In genomic region chr2:25672500-25673169, GRCh38 we compare ENCODE assay signal across 8 cellular contexts. TPM values are rescaled to one million over a fixed set of nuclear protein-coding genes. Genes with fewer than 3 reads are reported as not detected.
A peak's percentile ranks its signal among the peaks of the same experiment; 100 is the strongest.
DNase-seq lines count a peak whose midpoint lies in the region; ATAC-seq and TF ChIP-seq lines count a peak whose summit lies in the region.

No MANE protein-coding gene starts in this region.

- no peaks in the 10 kb centered on the region for H3K9me3 Mint-ChIP-seq in activated T-helper 1 cell treated with anti-CD3 and anti-CD28 coated beads, Interleukin-12 subunit alpha, Interleukin-12 subunit beta, Interleukin-2, Interleukin-4 antibody, amounts not matched to agents 30 ng/mL and 10 ng/mL and 1 ng/mL, durations not matched to agents 14 hours and 24 hours and 36 hours
- peaks cover 4% of the 10 kb centered on the region for H3K9me3 Mint-ChIP-seq in neural progenitor cell

- CTCF ChIA-PET in OCI-LY7 (lab: Charles Lee; ENCODE audit: unreplicated experiment), result no interaction called here

- ATAC-seq in HG03439 (IDR thresholded peaks at IDR 0.05; ENCODE audit: unreplicated experiment), result peak; percentile 53

- H3K79me2 ChIP-seq in OCI-LY7 (ENCODE audit: insufficient read depth, low read depth, low read length), result peaks cover 13% of the 10 kb centered on the region; the same call in 1 of the 2 replicates
- H3K79me2 ChIP-seq in neural progenitor cell (ENCODE audit: low read depth), result peaks cover 53% of the 10 kb centered on the region

- H3K27me3 Mint-ChIP-seq in activated T-helper 1 cell treated with anti-CD3 and anti-CD28 coated beads, Interleukin-12 subunit alpha, Interleukin-12 subunit beta, Interleukin-2, Interleukin-4 antibody, amounts not matched to agents 30 ng/mL and 10 ng/mL and 1 ng/mL, durations not matched to agents 14 hours and 24 hours and 36 hours (ENCODE audit: insufficient read depth), result peaks cover 26% of the 10 kb centered on the region
- H3K27me3 Mint-ChIP-seq in neural progenitor cell (ENCODE audit: insufficient read depth, low read depth), result peaks cover 6% of the 10 kb centered on the region

- H3K4me3 ChIP-seq in BLaER1 (peak overlapping the region; percentile 80), OCI-LY7 (ENCODE audit: low read depth, low read length, poor library complexity, severe bottlenecking) (peak overlapping the region; percentile 80), neural progenitor cell (peak overlapping the region; percentile 97), stomach smooth muscle (ENCODE audit: low read length in 2 of 2) (peak overlapping the region; percentile 83 to 94)

- no peak for TF ChIP-seq CTCF in OCI-LY7 (conservative IDR thresholded peaks at IDR 0.05; ENCODE audit: low read length)
- TF ChIP-seq CTCF in neural progenitor cell (IDR thresholded peaks at IDR 0.05), result no peak

- H3K9ac ChIP-seq in BLaER1 (peak overlapping the region; percentile 82), neural progenitor cell (peak overlapping the region; percentile 74), stomach smooth muscle (ENCODE audit: low read length in 2 of 2) (peak overlapping the region; percentile 75 to 84)

- H3K9me3 ChIP-seq in BLaER1, result no peaks in the 10 kb centered on the region
- H3K9me3 ChIP-seq in OCI-LY7 (ENCODE audit: low read length), result no peaks in the 10 kb centered on the region
- H3K9me3 ChIP-seq in neural progenitor cell (ENCODE audit: low read depth), result no peaks in the 10 kb centered on the region
- no peaks in the 10 kb centered on the region for H3K9me3 ChIP-seq in stomach smooth muscle (ENCODE audit: control insufficient read depth in 2 of 2, low read length in 2 of 2)

- H3K4me1 Mint-ChIP-seq in activated T-helper 1 cell treated with anti-CD3 and anti-CD28 coated beads, Interleukin-12 subunit alpha, Interleukin-12 subunit beta, Interleukin-2, Interleukin-4 antibody, amounts not matched to agents 30 ng/mL and 10 ng/mL and 1 ng/mL, durations not matched to agents 14 hours and 24 hours and 36 hours (ENCODE audit: low read depth), result peaks cover 38% of the 10 kb centered on the region
- H3K4me1 Mint-ChIP-seq in neural progenitor cell, result peaks cover 17% of the 10 kb centered on the region

- peak overlapping the region; percentile 91 for H2AFZ ChIP-seq in OCI-LY7 (ENCODE audit: low read length)
- peak overlapping the region; percentile 90 for H2AFZ ChIP-seq in neural progenitor cell (replicated peaks)

- H3K27ac ChIP-seq in BLaER1 (peak overlapping the region; percentile 86), OCI-LY7 (ENCODE audit: low read depth, low read length, poor library complexity, severe bottlenecking) (peak overlapping the region; percentile 51), neural progenitor cell (peak overlapping the region; percentile 80), stomach smooth muscle (ENCODE audit: low read length) (peak overlapping the region; percentile 37)

- H3F3A ChIP-seq in neural progenitor cell (ENCODE audit: low read depth), result peaks cover 21% of the 10 kb centered on the region

- H3K36me3 ChIP-seq in BLaER1 (no peaks in the 10 kb centered on the region), OCI-LY7 (ENCODE audit: insufficient read depth, low read length) (no peaks in the 10 kb centered on the region), neural progenitor cell (no peaks in the 10 kb centered on the region), stomach smooth muscle (ENCODE audit: control insufficient read depth in 2 of 2, insufficient read depth in 2 of 2, low read length in 2 of 2) (no peaks in the 10 kb centered on the region)

- H4K20me1 ChIP-seq in BLaER1 (peaks cover 32% of the 10 kb centered on the region), OCI-LY7 (ENCODE audit: insufficient read depth, low read length) (no peaks in the 10 kb centered on the region), neural progenitor cell (ENCODE audit: low read depth) (peaks cover 30% of the 10 kb centered on the region)

- POLR2A ChIA-PET in OCI-LY7 (lab: Charles Lee), result interaction anchor here (0.7 to 1.8 kb wide), 6 partner anchors 9 to 206 kb away, joined by 3 to 7 read pairs (median 3); partner anchors contain the start of gene ASXL2

- H3K4me3 Mint-ChIP-seq in activated T-helper 1 cell treated with anti-CD3 and anti-CD28 coated beads, Interleukin-12 subunit alpha, Interleukin-12 subunit beta, Interleukin-2, Interleukin-4 antibody, amounts not matched to agents 30 ng/mL and 10 ng/mL and 1 ng/mL, durations not matched to agents 14 hours and 24 hours and 36 hours, result peak overlapping the region; percentile 82
- peak overlapping the region; percentile 90 for H3K4me3 Mint-ChIP-seq in neural progenitor cell

- intact Hi-C loops in OCI-LY7 (cut with micrococcal nuclease; ENCODE audit: unreplicated experiment), result loop anchor here (2.0 to 10.0 kb wide), 2 partner anchors 206 to 362 kb away; partner anchors contain the start of genes ASXL2 and RAB10
- intact Hi-C loops in activated T-helper 1 cell treated with anti-CD3 and anti-CD28 coated beads, Interleukin-12 subunit alpha, Interleukin-12 subunit beta, Interleukin-2, Interleukin-4 antibody, amounts not matched to agents 30 ng/mL and 10 ng/mL and 1 ng/mL, durations not matched to agents 14 hours and 24 hours and 36 hours (cut with micrococcal nuclease), result loop anchor here (1.0 to 2.0 kb wide), 2 partner anchors 180 to 206 kb away; partner anchors contain the start of gene ASXL2

- no TSS peak for BruUV-seq in OCI-LY7 (replicated peaks; lab: Mats Ljungman, UMichigan)

- H3K27me3 ChIP-seq in BLaER1 (no peaks in the 10 kb centered on the region), neural progenitor cell (peaks cover 32% of the 10 kb centered on the region), stomach smooth muscle (ENCODE audit: control insufficient read depth in 1 of 2, insufficient read depth in 2 of 2, low read length in 2 of 2) (no peaks in the 10 kb centered on the region)

- peak overlapping the region; percentile 56 for H3K27ac Mint-ChIP-seq in activated T-helper 1 cell treated with anti-CD3 and anti-CD28 coated beads, Interleukin-12 subunit alpha, Interleukin-12 subunit beta, Interleukin-2, Interleukin-4 antibody, amounts not matched to agents 30 ng/mL and 10 ng/mL and 1 ng/mL, durations not matched to agents 14 hours and 24 hours and 36 hours
- no peak overlapping the region for H3K27ac Mint-ChIP-seq in neural progenitor cell

- peaks cover 22% of the 10 kb centered on the region for H3K4me1 ChIP-seq in BLaER1
- H3K4me1 ChIP-seq in OCI-LY7 (ENCODE audit: insufficient read depth, low read length, poor library complexity, severe bottlenecking), result peaks cover 14% of the 10 kb centered on the region
- peaks cover 21% of the 10 kb centered on the region for H3K4me1 ChIP-seq in neural progenitor cell
- H3K4me1 ChIP-seq in stomach smooth muscle (ENCODE audit: control insufficient read depth, insufficient read depth, low read length), result peaks cover 18% of the 10 kb centered on the region

- peak; percentile 65 for DNase-seq in GM19240 (ENCODE audit: insufficient read length, low spot score)
- peak; percentile 82 for DNase-seq in OCI-LY7 (ENCODE audit: low spot score)
- DNase-seq in activated T-helper 1 cell treated with anti-CD3 and anti-CD28 coated beads, Interleukin-12 subunit alpha, Interleukin-12 subunit beta, Interleukin-2, Interleukin-4 antibody, amounts not matched to agents 30 ng/mL and 10 ng/mL and 1 ng/mL, durations not matched to agents 14 hours and 24 hours and 36 hours (ENCODE audit: low spot score), result peak; percentile 58
- peak; percentile 17 for DNase-seq in fibroblast of peridontal ligament (ENCODE audit: extremely low read depth)
- DNase-seq in neural progenitor cell (ENCODE audit: low spot score), result peak; percentile 84

- peak overlapping the region; percentile 98 for H3K4me2 ChIP-seq in BLaER1
- H3K4me2 ChIP-seq in OCI-LY7 (ENCODE audit: low read length), result peak overlapping the region; percentile 93
- H3K4me2 ChIP-seq in neural progenitor cell, result peak overlapping the region; percentile 98

- H3K9me2 ChIP-seq in OCI-LY7 (ENCODE audit: insufficient read depth, low read length), result no peaks in the 10 kb centered on the region

- H3K36me3 Mint-ChIP-seq in activated T-helper 1 cell treated with anti-CD3 and anti-CD28 coated beads, Interleukin-12 subunit alpha, Interleukin-12 subunit beta, Interleukin-2, Interleukin-4 antibody, amounts not matched to agents 30 ng/mL and 10 ng/mL and 1 ng/mL, durations not matched to agents 14 hours and 24 hours and 36 hours (ENCODE audit: low read depth), result peaks cover 1% of the 10 kb centered on the region
- peaks cover 3% of the 10 kb centered on the region for H3K36me3 Mint-ChIP-seq in neural progenitor cell

RNA-seq across cellular contexts. Expression of gene DTNB, which starts 0.7 kb away (rescaled TPM):
- total RNA-seq in OCI-LY7 (2014; rRNA removed; shearing (Covaris generic)), result 9.3 and 16.1 TPM in 2 replicates
- total RNA-seq in OCI-LY7 (2022), result 28.3 and 32.2 TPM in 2 replicates
- total RNA-seq in activated T-helper 1 cell treated with anti-CD3 and anti-CD28 coated beads, Interleukin-12 subunit alpha, Interleukin-12 subunit beta, Interleukin-2, Interleukin-4 antibody, amounts not matched to agents 30 ng/mL and 10 ng/mL and 1 ng/mL, durations not matched to agents 14 hours and 24 hours and 36 hours, result 28.8 and 28.9 TPM in 2 replicates
- total RNA-seq in neural progenitor cell (ENCODE audit: low replicate concordance), result 27.1 and 31.3 TPM in 2 replicates

Comparison
In these comparisons a context has a peak if more than half of its experiments do, and no peak if none do; other contexts are left out.
1. Peak in every context shown above with its lines: DNase-seq, ATAC-seq, H3K4me3 ChIP-seq and H3K27ac ChIP-seq.
2. DNase-seq: peak in every context shown above with its lines; median percentile 84 in neural progenitor cell; 82 in OCI-LY7; 65 in GM19240; 58 in activated T-helper 1 cell treated with anti-CD3 and anti-CD28 coated beads, Interleukin-12 subunit alpha, Interleukin-12 subunit beta, Interleukin-2, Interleukin-4 antibody, amounts not matched to agents 30 ng/mL and 10 ng/mL and 1 ng/mL, durations not matched to agents 14 hours and 24 hours and 36 hours; 17 in fibroblast of peridontal ligament.